8 cellular contexts compared by ENCODE assay signal in the genomic region with DNA sequence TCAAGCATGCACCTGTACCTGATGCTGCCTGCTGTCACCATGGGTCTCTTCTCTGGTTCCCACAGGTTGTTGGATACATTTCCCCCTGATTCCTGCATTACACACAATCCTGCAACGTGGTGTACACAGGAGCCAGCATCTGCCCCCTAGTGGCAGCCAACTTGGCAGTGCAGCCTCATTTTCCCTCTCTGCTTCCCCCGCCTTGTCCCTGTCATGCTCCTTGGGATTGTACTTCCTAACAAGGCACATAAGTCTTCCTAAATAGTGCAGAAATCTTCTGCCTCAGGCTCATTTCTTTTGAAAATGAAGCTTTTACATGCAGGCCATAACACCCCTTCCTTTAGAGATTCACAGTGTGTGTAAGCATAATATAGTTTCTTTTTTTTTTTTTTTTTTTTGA.
A peak's percentile ranks its signal among the peaks of the same experiment; 100 is the strongest.
DNase-seq lines count a peak whose midpoint lies in the region; ATAC-seq, FAIRE-seq and TF ChIP-seq lines count a peak whose summit lies in the region.

No MANE protein-coding gene starts in this region.

- H3K79me2 ChIP-seq in endothelial cell of umbilical vein (ENCODE audit: control insufficient read depth, insufficient read depth, low read length) (no peaks in the 10 kb centered on the region), smooth muscle cell (ENCODE audit: low read depth) (no peaks in the 10 kb centered on the region)

- H3K9me3 ChIP-seq in cardiac muscle cell (ENCODE audit: low read depth) = no peaks in the 10 kb centered on the region
- H3K9me3 ChIP-seq in heart left ventricle = no peaks in the 10 kb centered on the region
- H3K9me3 ChIP-seq in endothelial cell of umbilical vein (replicated peaks; ENCODE audit: control insufficient read depth, insufficient read depth, low read length) = no peaks in the 10 kb centered on the region
- H3K9me3 ChIP-seq in smooth muscle cell (replicated peaks; ENCODE audit: low read depth) = no peaks in the 10 kb centered on the region
- peaks cover 0 to 8% (median 0%) of the 10 kb centered on the region in 3 donors for H3K9me3 ChIP-seq in gastroesophageal sphincter

- no peak for ATAC-seq in heart left ventricle
- ATAC-seq in gastroesophageal sphincter = no peak

- H3K27me3 ChIP-seq in cardiac muscle cell (no peaks in the 10 kb centered on the region), heart left ventricle (peaks cover 0 to 3% (median 0%) of the 10 kb centered on the region in 9 donors), endothelial cell of umbilical vein (ENCODE audit: control insufficient read depth in 2 of 2, insufficient read depth in 2 of 2, low read length in 2 of 2) (no peaks in the 10 kb centered on the region), smooth muscle cell (ENCODE audit: low read depth) (peaks cover 10% of the 10 kb centered on the region), gastroesophageal sphincter (no peaks in the 10 kb centered on the region)

- TF ChIP-seq POLR2A in heart left ventricle (IDR thresholded peaks at IDR 0.05) = no peak
- no peak for TF ChIP-seq POLR2A in endothelial cell of umbilical vein (IDR thresholded peaks at IDR 0.05; ENCODE audit: low read depth, low read length)
- TF ChIP-seq POLR2A in gastroesophageal sphincter (IDR thresholded peaks at IDR 0.05) = no peak

- dilution Hi-C loops in endothelial cell of umbilical vein (cut with MboI; ENCODE audit: extremely low pct_ligation_motif_present, low sequenced_read_pairs) = no loop called here

- TF ChIP-seq EP300 in gastroesophageal sphincter (IDR thresholded peaks at IDR 0.05) = no peak

- H2AFZ ChIP-seq in endothelial cell of umbilical vein (ENCODE audit: low read depth, low read length) (no peak overlapping the region), smooth muscle cell (ENCODE audit: low read depth) (no peak overlapping the region)

- 32 to 37% (median 33%) methylated on average over 2 of the region's 2 CpGs for WGBS in heart left ventricle, 4 donors
- 23% methylated on average over 2 of the region's 2 CpGs for WGBS in smooth muscle cell (ENCODE audit: low lambda C conversion rate)
- 0 to 39% methylated on average over 2 of the region's 2 CpGs for WGBS in gastroesophageal sphincter (ENCODE audit: low coverage in 1 of 2), 2 donors

- H3K27ac ChIP-seq in cardiac muscle cell = no peak overlapping the region
- no peak overlapping the region for H3K27ac ChIP-seq in heart left ventricle
- H3K27ac ChIP-seq in endothelial cell of umbilical vein (ENCODE audit: insufficient read depth, low read depth, low read length) = no peak overlapping the region
- H3K27ac ChIP-seq in smooth muscle cell (ENCODE audit: low read depth) = no peak overlapping the region
- no peak overlapping the region for H3K27ac ChIP-seq in gastroesophageal sphincter

- TF ChIP-seq CTCF in cardiac muscle cell (IDR thresholded peaks at IDR 0.05; ENCODE audit: low read depth, low read length) (peak; percentile 28), heart left ventricle (IDR thresholded peaks at IDR 0.05) (peak in 6 of 12 donors; percentile 14 to 36 (median 22)), endothelial cell of umbilical vein (IDR thresholded peaks at IDR 0.05; ENCODE audit: extremely low read depth in 1 of 2, insufficient read depth in 1 of 2, low read depth in 1 of 2, low read length in 2 of 2) (peak; percentile 50 to 67), smooth muscle cell (IDR thresholded peaks at IDR 0.05; ENCODE audit: borderline replicate concordance, insufficient read depth, poor library complexity, severe bottlenecking) (peak; percentile 67), gastroesophageal sphincter (IDR thresholded peaks at IDR 0.05) (no peak)

- DNase-seq in cardiac muscle cell (ENCODE audit: low read depth in 1 of 2, low spot score in 1 of 2) = peak; percentile 14 to 71
- DNase-seq in heart left ventricle = no peak
- DNase-seq in HCEC 1CT = peak; percentile 13
- peak; percentile 24 for DNase-seq in NCI-H1694 (lab: John Stamatoyannopoulos, UW)
- peak; percentile 33 for DNase-seq in endothelial cell of umbilical vein (ENCODE audit: low read depth, low spot score)
- DNase-seq in smooth muscle cell (lab: John Stamatoyannopoulos, UW; ENCODE audit: unreplicated experiment) = no peak
- no peak for DNase-seq in epidermal melanocyte (ENCODE audit: insufficient read length, low spot score)

- peak; percentile 65 for FAIRE-seq in endothelial cell of umbilical vein (lab: Jason Lieb, UNC)

- no peaks in the 10 kb centered on the region for H3K9me1 ChIP-seq in endothelial cell of umbilical vein (replicated peaks; ENCODE audit: control insufficient read depth, extremely low read depth, insufficient read depth, low read length)

- H3K36me3 ChIP-seq in cardiac muscle cell (no peaks in the 10 kb centered on the region), heart left ventricle (no peaks in the 10 kb centered on the region), endothelial cell of umbilical vein (ENCODE audit: control insufficient read depth in 2 of 2, extremely low read depth in 1 of 2, insufficient read depth in 2 of 2, low read length in 2 of 2) (no peaks in the 10 kb centered on the region), smooth muscle cell (ENCODE audit: low read depth) (no peaks in the 10 kb centered on the region), gastroesophageal sphincter (no peaks in the 10 kb centered on the region)

- H3K4me3 ChIP-seq in cardiac muscle cell (no peak overlapping the region), heart left ventricle (no peak overlapping the region), endothelial cell of umbilical vein (replicated peaks in 1 of 3; ENCODE audit: insufficient read depth in 1 of 3, low read depth in 1 of 3, low read length in 3 of 3) (no peak overlapping the region), smooth muscle cell (no peak overlapping the region), gastroesophageal sphincter (no peak overlapping the region)

- H3K9ac ChIP-seq in endothelial cell of umbilical vein (replicated peaks; ENCODE audit: extremely low read depth, insufficient read depth, low read length) = no peak overlapping the region
- H3K9ac ChIP-seq in smooth muscle cell (ENCODE audit: low read depth) = no peak overlapping the region

- no peaks in the 10 kb centered on the region for H4K20me1 ChIP-seq in endothelial cell of umbilical vein (replicated peaks; ENCODE audit: control insufficient read depth, extremely low read depth, insufficient read depth, low read length)
- no peaks in the 10 kb centered on the region for H4K20me1 ChIP-seq in smooth muscle cell (ENCODE audit: low read depth)

- CTCF ChIA-PET in endothelial cell of umbilical vein (lab: Charles Lee) = interaction anchor here (1.0 to 1.5 kb wide), 2 partner anchors 175 to 451 kb away, joined by 3 to 7 read pairs; no protein-coding TSS in a partner anchor

- POLR2A ChIA-PET in endothelial cell of umbilical vein (lab: Charles Lee) = no interaction called here

- H3F3A ChIP-seq in smooth muscle cell (ENCODE audit: low read depth) = no peaks in the 10 kb centered on the region

- H3K4me2 ChIP-seq in endothelial cell of umbilical vein (ENCODE audit: insufficient read depth, low read length) = no peak overlapping the region
- no peak overlapping the region for H3K4me2 ChIP-seq in smooth muscle cell

- H3K4me1 ChIP-seq in cardiac muscle cell (ENCODE audit: low read depth) (no peaks in the 10 kb centered on the region), heart left ventricle (no peaks in the 10 kb centered on the region), endothelial cell of umbilical vein (ENCODE audit: control insufficient read depth, extremely low read depth, insufficient read depth, low read length) (no peaks in the 10 kb centered on the region), smooth muscle cell (ENCODE audit: low read depth) (no peaks in the 10 kb centered on the region), gastroesophageal sphincter (no peaks in the 10 kb centered on the region)

- no TSS peak for BruUV-seq in endothelial cell of umbilical vein (replicated peaks; lab: Mats Ljungman, UMichigan)

- intact Hi-C loops in heart left ventricle (cut with DNase I) = no loop called here
- intact Hi-C loops in endothelial cell of umbilical vein (cut with micrococcal nuclease) = loop anchor here (1.0 kb wide), 1 partner anchor 176 kb away; no protein-coding TSS in a partner anchor

TF ChIP-seq in endothelial cell of umbilical vein, 7 proteins besides CTCF, POLR2A, EP300 and RAD21:
- no peak for TF ChIP-seq POLR2AphosphoS5 (IDR thresholded peaks at IDR 0.05; ENCODE audit: insufficient read depth, low read depth, low read length)
- no peak for TF ChIP-seq MYC (IDR thresholded peaks at IDR 0.05; ENCODE audit: low read depth, low read length)

Comparison
In these comparisons a context has a peak if more than half of its experiments do, and no peak if none do; other contexts are left out.
1. DNase-seq: peak in cardiac muscle cell (2 of 2), HCEC 1CT (single experiment), NCI-H1694 (single experiment) and endothelial cell of umbilical vein (single experiment); none in heart left ventricle (0 of 5), smooth muscle cell (single experiment) and epidermal melanocyte (single experiment).
2. CTCF ChIP-seq: peak in cardiac muscle cell (single experiment), endothelial cell of umbilical vein (2 of 2) and smooth muscle cell (single experiment); none in gastroesophageal sphincter (0 of 4).